ENCODE assay signal across 29 cellular contexts in genomic region chr22:38169116-38169515, GRCh38. TPM values are rescaled to one million over a fixed set of nuclear protein-coding genes. Genes with fewer than 3 reads are reported as not detected.
"Had no signal": no experiment of that assay in that cellular context is flagged by ENCODE, and none has a peak within 500 bp of the region (broad histone marks: within the 10 kb centered on the region; RNA-seq: fewer than 3 reads in every experiment).

No MANE protein-coding gene starts in this region.

- H3K4me1 ChIP-seq: parathyroid adenoma had no signal

- H3K9me3 ChIP-seq: mucosa of descending colon, SK-N-SH, spleen, testis had no signal

- H3K27ac ChIP-seq: brain microvascular endothelial cell, foreskin keratinocyte, parathyroid adenoma, spleen, testis had no signal

- ATAC-seq: esophagus mucosa; foreskin keratinocyte; mucosa of descending colon; right cardiac atrium; stimulated activated naive CD8-positive, alpha-beta T cell treated with anti-CD3 and anti-CD28 coated beads, Interleukin-15, Interleukin-2, amounts not matched to agents 100 U/mL and 50 U/mL, for 24 hours had no signal

- H3K27me3 ChIP-seq: brain microvascular endothelial cell, foreskin keratinocyte, spleen, testis had no signal

- H3K4me3 ChIP-seq: mucosa of descending colon, spleen, testis had no signal

- H3K36me3 ChIP-seq: brain microvascular endothelial cell had no signal

- H3K9me3 Mint-ChIP-seq: activated CD4-positive, alpha-beta memory T cell treated with anti-CD3 and anti-CD28 coated beads for 36 hours; activated CD4-positive, alpha-beta T cell treated with anti-CD3 and anti-CD28 coated beads, Interleukin-2, amount 10 ng/mL, durations not matched to agents 24 days and 14 days; activated naive CD4-positive, alpha-beta T cell treated with anti-CD3 and anti-CD28 coated beads for 36 hours; activated T-helper 1 cell treated with anti-CD3 and anti-CD28 coated beads, Interleukin-12 subunit alpha, Interleukin-12 subunit beta, Interleukin-2, Interleukin-4 antibody, amounts not matched to agents 30 ng/mL and 10 ng/mL and 1 ng/mL, durations not matched to agents 14 hours and 24 hours and 36 hours; dendritic cell treated with granulocyte-macrophage colony-stimulating factor and Interleukin-4, amounts not matched to agents 40 ng/mL and 50 ng/mL, for 4 days; endodermal cell; T-helper 1 cell treated with Interleukin-12 subunit alpha and Interleukin-12 subunit beta and Interleukin-4 antibody, amounts not matched to agents 30 μg/mL and 1 μg/mL, for 36 hours had no signal

- DNase-seq: activated CD4-positive, alpha-beta memory T cell treated with anti-CD3 and anti-CD28 coated beads for 36 hours; activated CD4-positive, alpha-beta T cell treated with anti-CD3 and anti-CD28 coated beads, Interleukin-2, amount 10 ng/mL, durations not matched to agents 24 days and 14 days; activated CD4-positive, CD25-positive, alpha-beta regulatory T cell treated with anti-CD3 and anti-CD28 coated beads, Interleukin-2, amount 50 U/mL, for 72 hours; activated CD8-positive, alpha-beta memory T cell treated with anti-CD3 and anti-CD28 coated beads, Interleukin-2, amount 50 U/mL, for 4 hours; activated effector memory CD4-positive, alpha-beta T cell treated with anti-CD3 and anti-CD28 coated beads, Interleukin-2, amount 50 U/mL, for 16 hours; activated naive CD4-positive, alpha-beta T cell treated with anti-CD3 and anti-CD28 coated beads for 36 hours; activated T-cell treated with anti-CD3 and anti-CD28 coated beads, Interleukin-2, amount 50 U/mL, for 1 hour; amniotic stem cell; brain microvascular endothelial cell; central memory CD4-positive, alpha-beta T cell; endodermal cell; foreskin keratinocyte; mesenchymal stem cell; mucosa of descending colon; occipital lobe; right cardiac atrium; SK-N-SH; spleen; stimulated activated CD4-positive, alpha-beta T cell treated with anti-CD3 and anti-CD28 coated beads, Interleukin-2, amount 100 ng/mL, for 48 hours; stimulated activated naive CD8-positive, alpha-beta T cell treated with anti-CD3 and anti-CD28 coated beads, Interleukin-15, Interleukin-2, amounts not matched to agents 100 U/mL and 50 U/mL, for 24 hours; SW 1271; T-helper 9 cell; testis; trophoblast cell had no signal

- H3K27me3 Mint-ChIP-seq: activated CD4-positive, alpha-beta memory T cell treated with anti-CD3 and anti-CD28 coated beads for 36 hours; activated CD4-positive, alpha-beta T cell treated with anti-CD3 and anti-CD28 coated beads, Interleukin-2, amount 10 ng/mL, durations not matched to agents 24 days and 14 days had no signal

- H3K4me3 Mint-ChIP-seq: activated CD4-positive, alpha-beta memory T cell treated with anti-CD3 and anti-CD28 coated beads for 36 hours; activated CD4-positive, alpha-beta T cell treated with anti-CD3 and anti-CD28 coated beads, Interleukin-2, amount 10 ng/mL, durations not matched to agents 24 days and 14 days; activated naive CD4-positive, alpha-beta T cell treated with anti-CD3 and anti-CD28 coated beads for 36 hours; activated T-helper 1 cell treated with anti-CD3 and anti-CD28 coated beads, Interleukin-12 subunit alpha, Interleukin-12 subunit beta, Interleukin-2, Interleukin-4 antibody, amounts not matched to agents 30 ng/mL and 10 ng/mL and 1 ng/mL, durations not matched to agents 14 hours and 24 hours and 36 hours; dendritic cell treated with granulocyte-macrophage colony-stimulating factor and Interleukin-4, amounts not matched to agents 40 ng/mL and 50 ng/mL, for 4 days; endodermal cell; T-helper 1 cell treated with Interleukin-12 subunit alpha and Interleukin-12 subunit beta and Interleukin-4 antibody, amounts not matched to agents 30 μg/mL and 1 μg/mL, for 36 hours had no signal

- H3K27ac Mint-ChIP-seq: activated CD4-positive, alpha-beta memory T cell treated with anti-CD3 and anti-CD28 coated beads for 36 hours; activated CD4-positive, alpha-beta T cell treated with anti-CD3 and anti-CD28 coated beads, Interleukin-2, amount 10 ng/mL, durations not matched to agents 24 days and 14 days; activated naive CD4-positive, alpha-beta T cell treated with anti-CD3 and anti-CD28 coated beads for 36 hours; activated T-helper 1 cell treated with anti-CD3 and anti-CD28 coated beads, Interleukin-12 subunit alpha, Interleukin-12 subunit beta, Interleukin-2, Interleukin-4 antibody, amounts not matched to agents 30 ng/mL and 10 ng/mL and 1 ng/mL, durations not matched to agents 14 hours and 24 hours and 36 hours; dendritic cell treated with granulocyte-macrophage colony-stimulating factor and Interleukin-4, amounts not matched to agents 40 ng/mL and 50 ng/mL, for 4 days; T-helper 1 cell treated with Interleukin-12 subunit alpha and Interleukin-12 subunit beta and Interleukin-4 antibody, amounts not matched to agents 30 μg/mL and 1 μg/mL, for 36 hours had no signal

RNA-seq across cellular contexts. Expression of gene BAIAP2L2, which starts 58.6 kb away (rescaled TPM):
- total RNA-seq: occipital lobe had no signal
